Comparison of ENCODE assay signal across 8 cellular contexts in genomic region chr1:826831-827220, GRCh38.
DNase-seq lines count a peak whose midpoint lies in the region; ATAC-seq lines count a peak whose summit lies in the region.
"Not testable (repeated sequence)": the region's sequence is repeated elsewhere in the genome, so short reads cannot be mapped to it uniquely, and the experiment has no call there.

No MANE protein-coding gene starts in this region.

- DNase-seq in CD4-positive, CD25-positive, alpha-beta regulatory T cell; NT2/D1 (ENCODE audit: low read depth, low spot score); activated naive CD4-positive, alpha-beta T cell treated with anti-CD3 and anti-CD28 coated beads, Interleukin-2, amount 10 ng/mL, durations not matched to agents 7 days and 5 days: not testable (repeated sequence)
- DNase-seq in mesenchymal stem cell: peak; percentile 12

- peak overlapping the region; percentile 96 to 98 (median 96) for H3K27ac Mint-ChIP-seq in CD4-positive, CD25-positive, alpha-beta regulatory T cell
- H3K27ac Mint-ChIP-seq in activated naive CD4-positive, alpha-beta T cell treated with anti-CD3 and anti-CD28 coated beads, Interleukin-2, amount 10 ng/mL, durations not matched to agents 7 days and 5 days: peak overlapping the region; percentile 94

- not testable (repeated sequence) for H2BK12ac ChIP-seq in mesenchymal stem cell (ENCODE audit: low read length in 2 of 2)

- CTCF ChIA-PET in activated naive CD4-positive, alpha-beta T cell treated with anti-CD3 and anti-CD28 coated beads, Interleukin-2, amount 10 ng/mL, durations not matched to agents 7 days and 5 days (lab: Charles Lee): not testable (repeated sequence)

- H3K27ac ChIP-seq in CD4-positive, CD25-positive, alpha-beta regulatory T cell (ENCODE audit: insufficient read depth, low read length, poor library complexity, severe bottlenecking): peak overlapping the region; percentile 85
- not testable (repeated sequence) for H3K27ac ChIP-seq in mesenchymal stem cell (ENCODE audit: low read length, poor library complexity, severe bottlenecking)
- peak overlapping the region; percentile 69 to 97 (median 92) for H3K27ac ChIP-seq in skin epidermis

- peaks cover 20% of the 10 kb centered on the region for H3K79me1 ChIP-seq in mesenchymal stem cell (replicated peaks; ENCODE audit: low read length, poor library complexity, severe bottlenecking)

- ATAC-seq in CD4-positive, CD25-positive, alpha-beta regulatory T cell (ENCODE audit: low read depth in 2 of 2): peak in 1 of 2 donors; percentile 8
- ATAC-seq in GM21367 (IDR thresholded peaks at IDR 0.05; ENCODE audit: unreplicated experiment) (peak; percentile 20), HG03064 (IDR thresholded peaks at IDR 0.05; ENCODE audit: low read depth, unreplicated experiment) (peak; percentile 13), esophagus mucosa (peak; percentile 56)

- not testable (repeated sequence) for H2BK15ac ChIP-seq in mesenchymal stem cell (ENCODE audit: low read depth, poor library complexity, severe bottlenecking)

- peak overlapping the region; percentile 56 for H3K4me2 ChIP-seq in mesenchymal stem cell (ENCODE audit: low read length, poor library complexity, severe bottlenecking)

- not testable (repeated sequence) for H3K4me1 ChIP-seq in CD4-positive, CD25-positive, alpha-beta regulatory T cell (ENCODE audit: control insufficient read depth, insufficient read depth, low read length, poor library complexity, severe bottlenecking); NT2/D1 (ENCODE audit: insufficient read depth, insufficient read length); mesenchymal stem cell (ENCODE audit: control insufficient read depth, insufficient read depth, low read depth, low read length)

- not testable (repeated sequence) for H2BK5ac ChIP-seq in mesenchymal stem cell (ENCODE audit: low read depth, low read length, poor library complexity, severe bottlenecking)

- H3K27me3 Mint-ChIP-seq in CD4-positive, CD25-positive, alpha-beta regulatory T cell; activated naive CD4-positive, alpha-beta T cell treated with anti-CD3 and anti-CD28 coated beads, Interleukin-2, amount 10 ng/mL, durations not matched to agents 7 days and 5 days: not testable (repeated sequence)

- not testable (repeated sequence) for H3K23ac ChIP-seq in mesenchymal stem cell (ENCODE audit: low read length in 2 of 2)

- not testable (repeated sequence) for H3K27me3 ChIP-seq in CD4-positive, CD25-positive, alpha-beta regulatory T cell (ENCODE audit: control insufficient read depth, insufficient read depth, low read length); NT2/D1 (ENCODE audit: insufficient read depth, insufficient read length); mesenchymal stem cell (ENCODE audit: control insufficient read depth in 1 of 2, insufficient read depth in 1 of 2, low read length in 2 of 2)

- WGBS in mesenchymal stem cell: 0% methylated on average over 5 of the region's 25 CpGs

- not testable (repeated sequence) for H3K36me3 Mint-ChIP-seq in CD4-positive, CD25-positive, alpha-beta regulatory T cell
- H3K36me3 Mint-ChIP-seq in activated naive CD4-positive, alpha-beta T cell treated with anti-CD3 and anti-CD28 coated beads, Interleukin-2, amount 10 ng/mL, durations not matched to agents 7 days and 5 days: peaks cover 12% of the 10 kb centered on the region

- not testable (repeated sequence) for H2BK120ac ChIP-seq in mesenchymal stem cell (ENCODE audit: low read depth, low read length)

- H3K9me3 Mint-ChIP-seq in CD4-positive, CD25-positive, alpha-beta regulatory T cell; activated naive CD4-positive, alpha-beta T cell treated with anti-CD3 and anti-CD28 coated beads, Interleukin-2, amount 10 ng/mL, durations not matched to agents 7 days and 5 days: not testable (repeated sequence)

- not testable (repeated sequence) for H2AFZ ChIP-seq in mesenchymal stem cell (ENCODE audit: low read depth, low read length)

- H3K9ac ChIP-seq in NT2/D1 (ENCODE audit: insufficient read length, low read depth) (peak overlapping the region; percentile 74), mesenchymal stem cell (ENCODE audit: low read length) (peak overlapping the region; percentile 89)

- not testable (repeated sequence) for H4K8ac ChIP-seq in mesenchymal stem cell (ENCODE audit: low read length)

- not testable (repeated sequence) for H3K9me3 ChIP-seq in CD4-positive, CD25-positive, alpha-beta regulatory T cell (ENCODE audit: control insufficient read depth in 2 of 2, low read length in 2 of 2); NT2/D1 (ENCODE audit: insufficient read depth, low read length); mesenchymal stem cell (ENCODE audit: control insufficient read depth, low read length)

- H3K4ac ChIP-seq in mesenchymal stem cell (ENCODE audit: low read depth in 1 of 2, low read length in 2 of 2): peak overlapping the region in 1 of 2 experiments; percentile 75

- peak overlapping the region; percentile 94 to 98 (median 98) for H3K4me3 Mint-ChIP-seq in CD4-positive, CD25-positive, alpha-beta regulatory T cell
- H3K4me3 Mint-ChIP-seq in activated naive CD4-positive, alpha-beta T cell treated with anti-CD3 and anti-CD28 coated beads, Interleukin-2, amount 10 ng/mL, durations not matched to agents 7 days and 5 days: peak overlapping the region; percentile 89

- not testable (repeated sequence) for H3K36me3 ChIP-seq in CD4-positive, CD25-positive, alpha-beta regulatory T cell (ENCODE audit: control insufficient read depth, insufficient read depth, low read length); NT2/D1 (ENCODE audit: insufficient read depth, insufficient read length, low read length)
- peaks cover 0 to 27% of the 10 kb centered on the region in 2 experiments for H3K36me3 ChIP-seq in mesenchymal stem cell (ENCODE audit: control insufficient read depth in 1 of 2, insufficient read depth in 2 of 2, low read depth in 1 of 2, low read length in 2 of 2)

- H3K4me1 Mint-ChIP-seq in CD4-positive, CD25-positive, alpha-beta regulatory T cell: peaks cover 6 to 51% (median 21%) of the 10 kb centered on the region in 4 donors
- H3K4me1 Mint-ChIP-seq in activated naive CD4-positive, alpha-beta T cell treated with anti-CD3 and anti-CD28 coated beads, Interleukin-2, amount 10 ng/mL, durations not matched to agents 7 days and 5 days: peaks cover 34% of the 10 kb centered on the region

- not testable (repeated sequence) for H4K91ac ChIP-seq in mesenchymal stem cell (ENCODE audit: low read length)

- H2AK5ac ChIP-seq in mesenchymal stem cell (ENCODE audit: low read length, severe bottlenecking): not testable (repeated sequence)

- peak overlapping the region; percentile 64 for H3K4me3 ChIP-seq in CD4-positive, CD25-positive, alpha-beta regulatory T cell (ENCODE audit: low read depth, low read length)
- H3K4me3 ChIP-seq in NT2/D1 (ENCODE audit: insufficient read length, low read depth) (peak overlapping the region; percentile 51), mesenchymal stem cell (ENCODE audit: insufficient read depth in 1 of 2, low read depth in 1 of 2, low read length in 2 of 2) (peak overlapping the region; percentile 71 to 83), skin epidermis (peak overlapping the region; percentile 55 to 74 (median 64))

- peak overlapping the region in 1 of 2 experiments; percentile 21 for H3K18ac ChIP-seq in mesenchymal stem cell (ENCODE audit: low read depth in 1 of 2, low read length in 2 of 2)

- not testable (repeated sequence) for H3K14ac ChIP-seq in mesenchymal stem cell (ENCODE audit: low read length in 2 of 2)
